11 cellular contexts compared by ENCODE assay signal in the genomic region with DNA sequence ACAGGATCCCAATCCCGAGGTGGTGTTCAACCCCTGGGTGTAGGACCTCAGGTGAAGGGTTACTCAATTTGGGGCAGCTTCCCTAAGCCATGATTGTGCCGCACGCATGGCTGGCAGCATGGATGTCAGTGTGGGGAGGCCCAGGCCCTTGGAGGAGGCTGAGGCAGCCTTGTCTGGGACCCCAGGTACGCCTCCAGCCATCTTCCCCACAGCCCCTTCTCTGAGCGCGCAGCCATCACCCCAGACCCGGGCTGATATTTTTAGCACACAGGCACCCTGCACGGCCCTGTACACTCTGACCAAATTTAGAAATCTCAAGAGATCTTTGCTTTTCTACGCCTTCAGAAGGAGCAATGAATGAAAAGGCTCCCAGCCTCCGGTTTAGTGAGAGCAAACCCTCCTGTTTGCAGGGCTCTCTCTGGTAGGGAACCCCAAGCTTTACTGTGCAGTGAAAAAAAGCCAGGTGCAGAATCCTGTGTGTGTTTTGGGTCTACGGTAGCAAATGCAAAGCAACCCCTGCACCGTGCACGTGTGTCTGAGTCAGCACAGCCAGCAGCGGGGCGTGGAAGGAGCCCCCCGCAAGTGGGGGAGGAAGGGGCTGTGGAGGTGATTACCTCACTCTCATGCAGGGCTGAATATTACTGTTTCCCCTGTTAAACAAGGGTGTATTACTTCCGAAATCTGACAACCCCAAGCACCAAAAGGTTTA. TPM values are rescaled to one million over a fixed set of nuclear protein-coding genes. Genes with fewer than 3 reads are reported as not detected.
DNase-seq lines count a peak whose midpoint lies in the region; ATAC-seq, FAIRE-seq and TF ChIP-seq lines count a peak whose summit lies in the region.
"Had no signal": no experiment of that assay in that cellular context is flagged by ENCODE, and none has a peak within 500 bp of the region (broad histone marks: within the 10 kb centered on the region; RNA-seq: fewer than 3 reads in every experiment).

No MANE protein-coding gene starts in this region.

- DNase-seq in MV-4-11 (lab: John Stamatoyannopoulos, UW) (peak; percentile 31), left cardiac atrium (no peak), H54 (ENCODE audit: insufficient read length, low spot score) (no peak), NCI-H2171 (lab: John Stamatoyannopoulos, UW) (no peak), medulla oblongata (ENCODE audit: extremely low spot score) (no peak), putamen (ENCODE audit: low spot score) (no peak)

- TF ChIP-seq POLR2A in H54 (IDR thresholded peaks at IDR 0.05; ENCODE audit: low read depth, low read length), result no peak

- intact Hi-C loops in left cardiac atrium (cut with DNase I), result no loop called here

- FAIRE-seq in H54 (lab: Jason Lieb, UNC), result no peak
- FAIRE-seq: colon had no signal

- ATAC-seq in GM18508 (IDR thresholded peaks at IDR 0.05; ENCODE audit: insufficient read depth, unreplicated experiment) (peak; percentile 55), GM21825 (IDR thresholded peaks at IDR 0.05; ENCODE audit: unreplicated experiment) (peak; percentile 65), left cardiac atrium (peak; percentile 42 to 53)

RNA-seq across cellular contexts. Expression of gene CTCFL, which starts 44.3 kb away (rescaled TPM):
- not detected for total RNA-seq in left cardiac atrium
- total RNA-seq: HT1080, pulmonary artery endothelial cell had no signal
